ENCODE assay signal across 3 cellular contexts in genomic region chr19:4216832-4217231, GRCh38.
A peak's percentile ranks its signal among the peaks of the same experiment; 100 is the strongest.
TF ChIP-seq lines count a peak whose summit lies in the region.

No MANE protein-coding gene starts in this region.

TF ChIP-seq in HEK293, 187 proteins besides CTCF, POLR2A, EP300 and RAD21:
- TF ChIP-seq ZBTB6 (tag by site-specific recombination; IDR thresholded peaks at IDR 0.05) (peak; percentile 10; the same call in 1 of the 2 replicates), ZIC2 (tag by site-specific recombination; IDR thresholded peaks at IDR 0.05) (no peak)

TF ChIP-seq in GM12878, 131 proteins besides CTCF, POLR2A, EP300 and RAD21:
- no peak for TF ChIP-seq GATAD2B (conservative IDR thresholded peaks at IDR 0.05; ENCODE audit: low read depth)
- TF ChIP-seq IRF5 (IDR thresholded peaks at IDR 0.05; ENCODE audit: borderline replicate concordance) = no peak
- no peak for TF ChIP-seq ZNF384 (IDR thresholded peaks at IDR 0.05; ENCODE audit: borderline replicate concordance, low read depth, low read length)
- no peak for TF ChIP-seq ZNF217 (IDR thresholded peaks at IDR 0.05)
- TF ChIP-seq RUNX3 (IDR thresholded peaks at IDR 0.05; ENCODE audit: low read length) = 0 out of 2 replicates have a peak, but pooled peaks have one; percentile 9
- TF ChIP-seq ETV6 (conservative IDR thresholded peaks at IDR 0.05 in 1 of 2, IDR thresholded peaks at IDR 0.05 in 1 of 2; ENCODE audit: borderline replicate concordance in 1 of 2, low read depth in 1 of 2) = no peak
- TF ChIP-seq CHD2 (IDR thresholded peaks at IDR 0.05; ENCODE audit: borderline replicate concordance, low read depth, low read length) = no peak
- no peak for TF ChIP-seq CHD1 (IDR thresholded peaks at IDR 0.05; ENCODE audit: low read depth, low read length)
- no peak for TF ChIP-seq TCF7 (IDR thresholded peaks at IDR 0.05; ENCODE audit: borderline replicate concordance)
- TF ChIP-seq EZH2 (IDR thresholded peaks at IDR 0.05; ENCODE audit: borderline replicate concordance, control insufficient read depth, low read depth, low read length) = no peak
- no peak for TF ChIP-seq SMAD1 (IDR thresholded peaks at IDR 0.05; ENCODE audit: low read depth, partially characterized antibody)
- peak in 1 of 2 experiments; percentile 60; a peak in 2 of 3 replicates for TF ChIP-seq EGR1 (IDR thresholded peaks at IDR 0.05; ENCODE audit: borderline replicate concordance in 1 of 2, low read depth in 2 of 2, low read length in 2 of 2)
- TF ChIP-seq ZNF24 (IDR thresholded peaks at IDR 0.05) = no peak

TF ChIP-seq in H1, 55 proteins besides CTCF, POLR2A, EP300 and RAD21:
- TF ChIP-seq KDM1A (IDR thresholded peaks at IDR 0.05; ENCODE audit: borderline replicate concordance, low read length) (peak; percentile 73; the same call in 1 of the 2 replicates), CEBPB (IDR thresholded peaks at IDR 0.05; ENCODE audit: low read depth, low read length) (no peak), FOSL1 (IDR thresholded peaks at IDR 0.05; ENCODE audit: insufficient read depth, low read depth, low read length) (peak; percentile 88; the same call in 1 of the 2 replicates), CHD1 (IDR thresholded peaks at IDR 0.05; ENCODE audit: low read depth, low read length) (no peak), EGR1 (IDR thresholded peaks at IDR 0.05; ENCODE audit: borderline replicate concordance, low read depth, low read length) (peak; percentile 100)
